1 cellular context compared by ENCODE assay signal in the genomic region with DNA sequence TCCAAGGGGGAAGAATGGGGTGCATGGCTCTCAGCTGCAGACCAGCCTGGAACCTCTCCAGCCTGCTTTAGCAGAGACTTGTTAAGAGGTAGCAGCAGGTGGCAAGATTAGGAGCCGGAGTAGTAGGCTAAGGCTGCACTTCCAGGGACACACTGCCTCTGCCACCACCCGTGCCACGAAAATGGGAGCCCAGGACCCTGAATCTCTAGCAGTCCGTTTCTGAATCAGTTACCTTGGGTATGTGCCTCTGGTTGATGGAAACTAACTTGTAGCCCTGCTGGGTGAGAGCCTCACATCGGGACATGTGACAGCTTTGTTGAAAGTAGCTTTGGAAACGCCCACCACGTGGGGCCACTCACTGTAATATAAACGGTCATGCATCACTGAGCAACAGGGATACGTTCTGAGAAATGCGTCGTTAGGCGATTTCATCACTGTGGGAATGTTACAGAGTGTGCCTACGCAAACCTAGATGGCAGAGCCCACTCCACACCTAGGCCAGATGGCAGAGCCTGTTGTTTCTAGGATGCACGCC.
TF ChIP-seq lines count a peak whose summit lies in the region.

No MANE protein-coding gene starts in this region.

TF ChIP-seq in GM12878, 131 proteins besides CTCF, POLR2A, EP300 and RAD21 (continued from another document):
- TF ChIP-seq, protein P1, sequence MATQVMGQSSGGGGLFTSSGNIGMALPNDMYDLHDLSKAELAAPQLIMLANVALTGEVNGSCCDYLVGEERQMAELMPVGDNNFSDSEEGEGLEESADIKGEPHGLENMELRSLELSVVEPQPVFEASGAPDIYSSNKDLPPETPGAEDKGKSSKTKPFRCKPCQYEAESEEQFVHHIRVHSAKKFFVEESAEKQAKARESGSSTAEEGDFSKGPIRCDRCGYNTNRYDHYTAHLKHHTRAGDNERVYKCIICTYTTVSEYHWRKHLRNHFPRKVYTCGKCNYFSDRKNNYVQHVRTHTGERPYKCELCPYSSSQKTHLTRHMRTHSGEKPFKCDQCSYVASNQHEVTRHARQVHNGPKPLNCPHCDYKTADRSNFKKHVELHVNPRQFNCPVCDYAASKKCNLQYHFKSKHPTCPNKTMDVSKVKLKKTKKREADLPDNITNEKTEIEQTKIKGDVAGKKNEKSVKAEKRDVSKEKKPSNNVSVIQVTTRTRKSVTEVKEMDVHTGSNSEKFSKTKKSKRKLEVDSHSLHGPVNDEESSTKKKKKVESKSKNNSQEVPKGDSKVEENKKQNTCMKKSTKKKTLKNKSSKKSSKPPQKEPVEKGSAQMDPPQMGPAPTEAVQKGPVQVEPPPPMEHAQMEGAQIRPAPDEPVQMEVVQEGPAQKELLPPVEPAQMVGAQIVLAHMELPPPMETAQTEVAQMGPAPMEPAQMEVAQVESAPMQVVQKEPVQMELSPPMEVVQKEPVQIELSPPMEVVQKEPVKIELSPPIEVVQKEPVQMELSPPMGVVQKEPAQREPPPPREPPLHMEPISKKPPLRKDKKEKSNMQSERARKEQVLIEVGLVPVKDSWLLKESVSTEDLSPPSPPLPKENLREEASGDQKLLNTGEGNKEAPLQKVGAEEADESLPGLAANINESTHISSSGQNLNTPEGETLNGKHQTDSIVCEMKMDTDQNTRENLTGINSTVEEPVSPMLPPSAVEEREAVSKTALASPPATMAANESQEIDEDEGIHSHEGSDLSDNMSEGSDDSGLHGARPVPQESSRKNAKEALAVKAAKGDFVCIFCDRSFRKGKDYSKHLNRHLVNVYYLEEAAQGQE (IDR thresholded peaks at IDR 0.05; ENCODE audit: low read depth, low read length): no peak
- TF ChIP-seq TAF1 (IDR thresholded peaks at IDR 0.05; ENCODE audit: borderline replicate concordance, low read depth, low read length): no peak
- TF ChIP-seq PAX5 (IDR thresholded peaks at IDR 0.05; ENCODE audit: borderline replicate concordance, low read depth, low read length): peak; percentile 83; the same call in 1 of the 2 replicates
- TF ChIP-seq, protein P2, sequence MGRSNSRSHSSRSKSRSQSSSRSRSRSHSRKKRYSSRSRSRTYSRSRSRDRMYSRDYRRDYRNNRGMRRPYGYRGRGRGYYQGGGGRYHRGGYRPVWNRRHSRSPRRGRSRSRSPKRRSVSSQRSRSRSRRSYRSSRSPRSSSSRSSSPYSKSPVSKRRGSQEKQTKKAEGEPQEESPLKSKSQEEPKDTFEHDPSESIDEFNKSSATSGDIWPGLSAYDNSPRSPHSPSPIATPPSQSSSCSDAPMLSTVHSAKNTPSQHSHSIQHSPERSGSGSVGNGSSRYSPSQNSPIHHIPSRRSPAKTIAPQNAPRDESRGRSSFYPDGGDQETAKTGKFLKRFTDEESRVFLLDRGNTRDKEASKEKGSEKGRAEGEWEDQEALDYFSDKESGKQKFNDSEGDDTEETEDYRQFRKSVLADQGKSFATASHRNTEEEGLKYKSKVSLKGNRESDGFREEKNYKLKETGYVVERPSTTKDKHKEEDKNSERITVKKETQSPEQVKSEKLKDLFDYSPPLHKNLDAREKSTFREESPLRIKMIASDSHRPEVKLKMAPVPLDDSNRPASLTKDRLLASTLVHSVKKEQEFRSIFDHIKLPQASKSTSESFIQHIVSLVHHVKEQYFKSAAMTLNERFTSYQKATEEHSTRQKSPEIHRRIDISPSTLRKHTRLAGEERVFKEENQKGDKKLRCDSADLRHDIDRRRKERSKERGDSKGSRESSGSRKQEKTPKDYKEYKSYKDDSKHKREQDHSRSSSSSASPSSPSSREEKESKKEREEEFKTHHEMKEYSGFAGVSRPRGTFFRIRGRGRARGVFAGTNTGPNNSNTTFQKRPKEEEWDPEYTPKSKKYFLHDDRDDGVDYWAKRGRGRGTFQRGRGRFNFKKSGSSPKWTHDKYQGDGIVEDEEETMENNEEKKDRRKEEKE (IDR thresholded peaks at IDR 0.05): no peak
